ENCODE assay signal across 11 cellular contexts in genomic region chr11:128022007-128022368, GRCh38.
DNase-seq lines count a peak whose midpoint lies in the region; ATAC-seq and TF ChIP-seq lines count a peak whose summit lies in the region.
"Had no signal": no experiment of that assay in that cellular context is flagged by ENCODE, and none has a peak within 500 bp of the region (broad histone marks: within the 10 kb centered on the region; RNA-seq: fewer than 3 reads in every experiment).

No MANE protein-coding gene starts in this region.

- 0 out of 2 replicates have a peak, but pooled peaks cover 3% of the 10 kb centered on the region for H3K27me3 ChIP-seq in Panc1 (ENCODE audit: control insufficient read depth, insufficient read depth, low read length)

- H3K9me3 ChIP-seq in Panc1 (ENCODE audit: control insufficient read depth, insufficient read depth, low read depth, low read length), result no peaks in the 10 kb centered on the region

- CTCF ChIA-PET in Panc1 (lab: Charles Lee), result no interaction called here

- TF ChIP-seq CTCF in Panc1 (IDR thresholded peaks at IDR 0.05), result 0 out of 2 replicates have a peak, but pooled peaks have one; percentile 8
- TF ChIP-seq CTCF in fibroblast of pulmonary artery (IDR thresholded peaks at IDR 0.05; ENCODE audit: low read length, missing control alignments), result peak; percentile 3

- no peak overlapping the region for H3K4me3 ChIP-seq in Panc1 (ENCODE audit: low read depth in 2 of 2, low read length in 2 of 2)
- no peak overlapping the region for H3K4me3 ChIP-seq in fibroblast of pulmonary artery (replicated peaks; ENCODE audit: low read depth, low read length)

- H3K4me1 ChIP-seq in Panc1 (ENCODE audit: control insufficient read depth, insufficient read depth, low read length), result no peaks in the 10 kb centered on the region

- in situ Hi-C loops in Panc1 (cut with HindIII; ENCODE audit: low pct_unique_long_range_greater_than_20kb, low sequenced_read_pairs), result no loop called here

- no peak overlapping the region for H3K27ac ChIP-seq in Panc1 (ENCODE audit: low read length)

- ATAC-seq in GM21717 (IDR thresholded peaks at IDR 0.05; ENCODE audit: unreplicated experiment) (peak; percentile 59), Panc1 (no peak)

- intact Hi-C loops in Panc1 (cut with micrococcal nuclease; ENCODE audit: unreplicated experiment), result no loop called here

- peak; percentile 38 for DNase-seq in GM03348 (ENCODE audit: low spot score)
- no peak for DNase-seq in Panc1 (ENCODE audit: low read depth, low spot score)
- peak; percentile 78 for DNase-seq in fibroblast of pulmonary artery (ENCODE audit: low read depth)
- no peak for DNase-seq in retina
- DNase-seq in stimulated activated naive CD4-positive, alpha-beta T cell (lab: John Stamatoyannopoulos, UW), result no peak
- no peak for DNase-seq in hippocampal formation (lab: John Stamatoyannopoulos, UW)
- no peak for DNase-seq in activated effector memory CD4-positive, alpha-beta T cell treated with anti-CD3 and anti-CD28 coated beads, Interleukin-2, amount 50 U/mL, for 16 hours
- DNase-seq: activated T-cell treated with anti-CD3 and anti-CD28 coated beads, Interleukin-2, amount 50 U/mL, for 1 hour; NCI-H510A treated with DMSO at 0.1 percent for 48 hours; T-cell had no signal

- no TSS peak for BruUV-seq in Panc1 (replicated peaks; lab: Mats Ljungman, UMichigan)

- H3K36me3 ChIP-seq in Panc1 (ENCODE audit: control insufficient read depth, insufficient read depth, low read length), result no peaks in the 10 kb centered on the region

- POLR2A ChIA-PET in Panc1 (lab: Charles Lee), result no interaction called here

Comparison
In these comparisons a context has a peak if more than half of its experiments do, and no peak if none do; other contexts are left out.
1. DNase-seq: peak in GM03348 (single experiment) and fibroblast of pulmonary artery (single experiment); none in Panc1 (single experiment), retina (single experiment), stimulated activated naive CD4-positive, alpha-beta T cell (0 of 6), hippocampal formation (0 of 2) and activated effector memory CD4-positive, alpha-beta T cell treated with anti-CD3 and anti-CD28 coated beads, Interleukin-2, amount 50 U/mL, for 16 hours (single experiment).